8 cellular contexts compared by ENCODE assay signal in the genomic region with DNA sequence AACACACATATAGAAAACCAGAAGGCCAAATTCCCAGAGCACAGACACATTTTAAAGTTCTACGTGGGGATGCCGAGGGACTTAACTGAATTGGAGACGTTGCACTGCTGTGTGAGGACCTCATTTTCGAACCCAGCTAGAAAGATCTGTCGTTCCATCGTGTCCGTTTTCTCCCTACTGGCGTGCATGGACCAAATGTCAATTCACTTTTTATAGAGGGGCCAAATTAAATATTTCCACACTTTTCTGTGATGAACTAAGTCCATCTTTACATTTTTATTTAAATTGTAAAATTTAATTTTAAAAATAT. TPM values are rescaled to one million over a fixed set of nuclear protein-coding genes. Genes with fewer than 3 reads are reported as not detected.
DNase-seq lines count a peak whose midpoint lies in the region; ATAC-seq and TF ChIP-seq lines count a peak whose summit lies in the region.

No MANE protein-coding gene starts in this region.

- ATAC-seq in HG03442 (IDR thresholded peaks at IDR 0.05; ENCODE audit: unreplicated experiment) (no peak), GM21737 (IDR thresholded peaks at IDR 0.05; ENCODE audit: unreplicated experiment) (no peak), HG03196 (IDR thresholded peaks at IDR 0.05; ENCODE audit: unreplicated experiment) (no peak)

- H3K4me3 Mint-ChIP-seq in activated naive CD8-positive, alpha-beta T cell: peak overlapping the region; percentile 96

- H3K27ac Mint-ChIP-seq in activated naive CD8-positive, alpha-beta T cell: peak overlapping the region; percentile 97

- H3K27ac ChIP-seq in A673 (ENCODE audit: low read depth, low read length, poor library complexity, severe bottlenecking) (peak overlapping the region; percentile 77), tibial nerve (peak overlapping the region; percentile 94 to 97 (median 96))

- no TSS peak for BruUV-seq in A673 (replicated peaks; lab: Mats Ljungman, UMichigan)

- H3K27me3 Mint-ChIP-seq in activated naive CD8-positive, alpha-beta T cell: no peaks in the 10 kb centered on the region

- TF ChIP-seq CTCF in A673 (conservative IDR thresholded peaks at IDR 0.05; ENCODE audit: low read depth, low read length): no peak
- no peak for TF ChIP-seq CTCF in GM12875 (IDR thresholded peaks at IDR 0.05; ENCODE audit: borderline replicate concordance, insufficient read depth, low read depth, low read length)
- no peak for TF ChIP-seq CTCF in kidney epithelial cell (IDR thresholded peaks at IDR 0.05; ENCODE audit: insufficient read depth, low read length, poor library complexity, severe bottlenecking)
- no peak for TF ChIP-seq CTCF in tibial nerve (IDR thresholded peaks at IDR 0.05)

- WGBS in tibial nerve, 2 donors: 0 to 1% methylated on average over 8 of the region's 8 CpGs

- DNase-seq in A673 (ENCODE audit: low spot score) (peak; percentile 53), kidney epithelial cell (ENCODE audit: low read depth) (no peak), tibial nerve (ENCODE audit: low spot score in 2 of 2) (no peak)

- no peak for TF ChIP-seq POLR2A in tibial nerve (IDR thresholded peaks at IDR 0.05)

- intact Hi-C loops in A673 (cut with micrococcal nuclease; ENCODE audit: unreplicated experiment): loop anchor here (5.0 kb wide), 1 partner anchor 213 kb away; no protein-coding TSS in a partner anchor

- peaks cover 28% of the 10 kb centered on the region for H3K4me1 ChIP-seq in A673 (ENCODE audit: insufficient read depth, low read length, poor library complexity, severe bottlenecking)
- H3K4me1 ChIP-seq in tibial nerve: peaks cover 0 to 62% (median 42%) of the 10 kb centered on the region in 4 donors

- H3K36me3 ChIP-seq in A673 (ENCODE audit: insufficient read depth, low read length, poor library complexity, severe bottlenecking) (no peaks in the 10 kb centered on the region), kidney epithelial cell (ENCODE audit: control insufficient read depth, insufficient read depth, low read length) (no peaks in the 10 kb centered on the region), tibial nerve (no peaks in the 10 kb centered on the region)

- H3K9me3 ChIP-seq in A673 (ENCODE audit: low read depth, low read length, poor library complexity, severe bottlenecking) (no peaks in the 10 kb centered on the region), tibial nerve (no peaks in the 10 kb centered on the region)

- CTCF ChIA-PET in A673 (lab: Charles Lee): no interaction called here

- H3K36me3 Mint-ChIP-seq in activated naive CD8-positive, alpha-beta T cell: peaks cover 2% of the 10 kb centered on the region

- no peak for TF ChIP-seq EP300 in tibial nerve (IDR thresholded peaks at IDR 0.05)

- H3K4me3 ChIP-seq in A673 (ENCODE audit: low read depth, low read length, poor library complexity, severe bottlenecking) (peak overlapping the region; percentile 69), GM12875 (ENCODE audit: low read depth, low read length) (peak overlapping the region; percentile 66), kidney epithelial cell (ENCODE audit: low read depth, low read length) (peak overlapping the region; percentile 86), tibial nerve (peak overlapping the region; percentile 51 to 100 (median 84))

- H3K4me1 Mint-ChIP-seq in activated naive CD8-positive, alpha-beta T cell (ENCODE audit: low read depth): peaks cover 64% of the 10 kb centered on the region

- no peaks in the 10 kb centered on the region for H3K9me3 Mint-ChIP-seq in activated naive CD8-positive, alpha-beta T cell (ENCODE audit: low read depth)

- peaks cover 59% of the 10 kb centered on the region for H3K27me3 ChIP-seq in A673 (replicated peaks; ENCODE audit: insufficient read depth, low read depth, low read length, poor library complexity)
- H3K27me3 ChIP-seq in kidney epithelial cell (ENCODE audit: control insufficient read depth, insufficient read depth, low read length): peaks cover 12% of the 10 kb centered on the region
- no peaks in the 10 kb centered on the region for H3K27me3 ChIP-seq in tibial nerve

- POLR2A ChIA-PET in A673 (lab: Charles Lee; ENCODE audit: low non-redundant PET): no interaction called here

RNA-seq across cellular contexts. Expression of a gene that starts 0.7 kb away (rescaled TPM):
- total RNA-seq in A673 (2021): 1.8 and 3.6 TPM in 2 replicates
- 4.8 and 5.8 TPM in 2 replicates for total RNA-seq in kidney epithelial cell
- 10 to 100 TPM; 15.6 to 23.7 (median 18.3) TPM for total RNA-seq in tibial nerve

RNA-seq across cellular contexts. Expression of a gene that starts 1.0 kb away (rescaled TPM):
- total RNA-seq in A673 (2021): 6.9 and 7.4 TPM in 2 replicates
- total RNA-seq in kidney epithelial cell: 6.6 and 11.8 TPM in 2 replicates
- total RNA-seq in tibial nerve: 10 to 100 TPM; 12.7 to 35.9 (median 24.5) TPM
